In genomic region chr6:41705996-41706835, GRCh38 we compare ENCODE assay signal across 8 cellular contexts. TPM values are rescaled to one million over a fixed set of nuclear protein-coding genes. Genes with fewer than 3 reads are reported as not detected.
A peak's percentile ranks its signal among the peaks of the same experiment; 100 is the strongest.
DNase-seq lines count a peak whose midpoint lies in the region; ATAC-seq, FAIRE-seq and TF ChIP-seq lines count a peak whose summit lies in the region.

No MANE protein-coding gene starts in this region.

- FAIRE-seq in keratinocyte (lab: Jason Lieb, UNC): peak; percentile 32

- TF ChIP-seq CTCF in GM10266 (IDR thresholded peaks at IDR 0.05; ENCODE audit: control insufficient read depth, insufficient read depth, low read depth, missing control alignments) (peak; percentile 95), MCF 10A (IDR thresholded peaks at IDR 0.05; ENCODE audit: unreplicated experiment) (peak; percentile 73), keratinocyte (optimal IDR thresholded peaks at IDR 0.05 in 1 of 3, IDR thresholded peaks at IDR 0.05 in 1 of 3, conservative IDR thresholded peaks at IDR 0.05 in 1 of 3; ENCODE audit: extremely low read depth in 1 of 3, insufficient read depth in 2 of 3, low read length in 3 of 3) (peak in 2 of 3 experiments; percentile 67 to 88)

- H3K9me3 Mint-ChIP-seq in MCF 10A (ENCODE audit: unreplicated experiment): no peaks in the 10 kb centered on the region

- dilution Hi-C loops in keratinocyte (cut with MboI; ENCODE audit: extremely low pct_ligation_motif_present, low sequenced_read_pairs): no loop called here

- peaks cover 10% of the 10 kb centered on the region for H3K36me3 Mint-ChIP-seq in MCF 10A (ENCODE audit: insufficient read depth, unreplicated experiment)

- DNase-seq in GM10266 (ENCODE audit: extremely low spot score) (peak; percentile 84), HuH-7.5 (ENCODE audit: low spot score) (peak; percentile 86), T1000 (lab: John Stamatoyannopoulos, UW) (peak; percentile 33), MCF 10A (ENCODE audit: unreplicated experiment) (peak; percentile 79), keratinocyte (ENCODE audit: low read depth, low spot score) (no peak), foreskin melanocyte (no peak)
- peak; percentile 66 for DNase-seq in stimulated activated CD4-positive, alpha-beta T cell treated with anti-CD3 and anti-CD28 coated beads, Interleukin-2, amount 100 ng/mL, for 4 hours (ENCODE audit: low read depth)

- peak overlapping the region; percentile 46 for H3K4me3 Mint-ChIP-seq in MCF 10A (ENCODE audit: unreplicated experiment)

- peaks cover 36% of the 10 kb centered on the region for H3K4me1 Mint-ChIP-seq in MCF 10A (ENCODE audit: insufficient read depth, unreplicated experiment)

- H3K36me3 ChIP-seq in keratinocyte (ENCODE audit: control insufficient read depth in 2 of 2, extremely low read depth in 1 of 2, insufficient read depth in 2 of 2, low read length in 2 of 2): peaks cover 0 to under 1% of the 10 kb centered on the region in 2 experiments

- H3K9ac ChIP-seq in keratinocyte (ENCODE audit: control insufficient read depth, extremely low read depth, insufficient read depth, low read length): no peak overlapping the region

- CTCF ChIA-PET in MCF 10A (lab: Yijun Ruan, JAX): interaction anchor here (0.5 to 3.7 kb wide), 19 partner anchors 10 to 283 kb away, joined by 3 to 25 read pairs (median 4); partner anchors contain the start of genes FRS3 and TFEB

- H4K20me1 ChIP-seq in keratinocyte (ENCODE audit: control insufficient read depth, extremely low read depth, insufficient read depth, low read length): no peaks in the 10 kb centered on the region

- no peaks in the 10 kb centered on the region for H3K27me3 ChIP-seq in keratinocyte (ENCODE audit: control insufficient read depth, extremely low read depth, insufficient read depth, low read length)

- POLR2A ChIA-PET in MCF 10A (lab: Yijun Ruan, JAX): interaction anchor here (1.1 to 2.4 kb wide), 2 partner anchors 18 to 28 kb away, joined by 5 to 9 read pairs; partner anchors contain the start of gene TFEB

- BruUV-seq in MCF 10A (replicated peaks; lab: Mats Ljungman, UMichigan): no TSS peak

- H3K9me1 ChIP-seq in keratinocyte (ENCODE audit: control insufficient read depth, extremely low read depth, insufficient read depth, low read length): no peaks in the 10 kb centered on the region

- H3K79me2 ChIP-seq in keratinocyte (ENCODE audit: control insufficient read depth, insufficient read depth, low read length): no peaks in the 10 kb centered on the region

- H2AFZ ChIP-seq in keratinocyte (ENCODE audit: control insufficient read depth, low read length): peak overlapping the region; percentile 20

- H3K27me3 Mint-ChIP-seq in MCF 10A (ENCODE audit: insufficient read depth, unreplicated experiment): no peaks in the 10 kb centered on the region

- ATAC-seq in GM21529 (IDR thresholded peaks at IDR 0.05; ENCODE audit: unreplicated experiment): peak; percentile 68

- H3K4me2 ChIP-seq in keratinocyte (ENCODE audit: control insufficient read depth, extremely low read depth, insufficient read depth, low read depth, low read length): peak overlapping the region; percentile 36

- no peak overlapping the region for H3K27ac ChIP-seq in keratinocyte (ENCODE audit: control insufficient read depth, insufficient read depth, low read length)

- H3K4me1 ChIP-seq in keratinocyte (ENCODE audit: control insufficient read depth, extremely low read depth, insufficient read depth, low read length): peaks cover 23% of the 10 kb centered on the region

- no peaks in the 10 kb centered on the region for H3K9me3 ChIP-seq in keratinocyte (ENCODE audit: control insufficient read depth, low read depth, low read length)

- intact Hi-C loops in MCF 10A (cut with micrococcal nuclease): loop anchor here (1.0 kb wide), 2 partner anchors 29 to 70 kb away; partner anchors contain the start of gene TFEB

- no peak overlapping the region for H3K4me3 ChIP-seq in keratinocyte (ENCODE audit: control insufficient read depth in 2 of 3, extremely low read depth in 1 of 3, insufficient read depth in 2 of 3, low read depth in 1 of 3, low read length in 3 of 3)

- H3K27ac Mint-ChIP-seq in MCF 10A (ENCODE audit: low read depth, unreplicated experiment): peak overlapping the region; percentile 84

RNA-seq across cellular contexts. Expression of gene TFEB, which starts 29.2 kb away (rescaled TPM):
- total RNA-seq in MCF 10A (2022): 11.8 and 16.2 TPM in 2 replicates
- polyA plus RNA-seq in keratinocyte: 3.0 to 10.3 TPM (median 4.3 TPM) in 3 replicates
- 3.4 TPM for polyA plus RNA-seq in keratinocyte (2011; ENCODE audit: low read depth)
- 4.2 and 5.5 TPM in 2 replicates for polyA plus RNA-seq in keratinocyte (2011; cell fraction: cytosol; rRNA removed)
- polyA plus RNA-seq in keratinocyte (2011; cell fraction: nucleus; rRNA removed): 7.6 and 8.9 TPM in 2 replicates
- 4.4 and 8.7 TPM in 2 replicates for polyA plus RNA-seq in keratinocyte (2012; ENCODE audit: low replicate concordance)
- polyA minus RNA-seq in keratinocyte: 3.6 to 12.2 TPM (median 8.6 TPM) in 3 replicates
- 10.2 TPM for polyA minus RNA-seq in keratinocyte (2011; cell fraction: cytosol; rRNA and poly(A)+ RNA removed)
- polyA minus RNA-seq in keratinocyte (2011; cell fraction: nucleus; rRNA and poly(A)+ RNA removed): 6.7 and 9.1 TPM in 2 replicates

RNA-seq across cellular contexts. Expression of gene PGC, which starts 41.0 kb away (rescaled TPM):
- total RNA-seq in MCF 10A (2022): not detected in 2 replicates
- not detected in 3 replicates for polyA plus RNA-seq in keratinocyte
- not detected for polyA plus RNA-seq in keratinocyte (2011; ENCODE audit: low read depth)
- not detected in 2 replicates for polyA plus RNA-seq in keratinocyte (2011; cell fraction: cytosol; rRNA removed)
- not detected in 2 replicates for polyA plus RNA-seq in keratinocyte (2011; cell fraction: nucleus; rRNA removed)
- not detected in 2 replicates for polyA plus RNA-seq in keratinocyte (2012; ENCODE audit: low replicate concordance)
- not detected in 3 replicates for polyA minus RNA-seq in keratinocyte
- polyA minus RNA-seq in keratinocyte (2011; cell fraction: cytosol; rRNA and poly(A)+ RNA removed): not detected
- polyA minus RNA-seq in keratinocyte (2011; cell fraction: nucleus; rRNA and poly(A)+ RNA removed): not detected in 2 replicates

Comparison
In these comparisons a context has a peak if more than half of its experiments do, and no peak if none do; other contexts are left out.
1. DNase-seq: peak in GM10266 (single experiment), HuH-7.5 (single experiment), T1000 (single experiment), MCF 10A (single experiment) and stimulated activated CD4-positive, alpha-beta T cell treated with anti-CD3 and anti-CD28 coated beads, Interleukin-2, amount 100 ng/mL, for 4 hours (single experiment); none in keratinocyte (single experiment) and foreskin melanocyte (single experiment).
2. Peak in every context shown above with its lines, with median percentiles within 50 percentile points of each other: CTCF ChIP-seq.